32 cellular contexts compared by ENCODE assay signal in the genomic region with DNA sequence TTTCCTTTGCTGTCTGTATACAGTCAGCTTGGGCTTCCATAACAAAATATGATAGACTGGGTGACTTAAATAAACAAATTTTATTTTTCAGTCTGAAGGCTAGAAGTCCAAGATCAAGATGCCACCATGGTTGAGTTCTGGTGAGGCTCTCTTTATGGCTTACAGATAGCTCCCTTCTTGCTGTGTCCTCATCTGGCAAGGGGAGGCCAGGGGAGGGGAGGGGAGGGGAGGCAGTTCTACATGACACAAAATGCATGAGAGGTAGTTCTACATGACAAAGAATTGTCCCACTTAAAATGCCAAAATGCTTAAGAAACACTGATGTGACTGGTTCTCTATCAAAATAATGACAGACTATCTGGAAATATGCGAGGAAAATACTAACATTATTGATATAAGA.
A peak's percentile ranks its signal among the peaks of the same experiment; 100 is the strongest.
DNase-seq lines count a peak whose midpoint lies in the region; ATAC-seq, FAIRE-seq and TF ChIP-seq lines count a peak whose summit lies in the region.
"Had no signal": no experiment of that assay in that cellular context is flagged by ENCODE, and none has a peak within 500 bp of the region (broad histone marks: within the 10 kb centered on the region; RNA-seq: fewer than 3 reads in every experiment).

No MANE protein-coding gene starts in this region.

- H3K36me3 Mint-ChIP-seq in activated T-cell treated with anti-CD3 and anti-CD28 coated beads, Interleukin-2, amount 50 U/mL, for 72 hours (ENCODE audit: insufficient read depth in 2 of 2): peaks cover 0 to 3% of the 10 kb centered on the region in 2 donors
- H3K36me3 Mint-ChIP-seq in neural progenitor cell (no peaks in the 10 kb centered on the region), MCF 10A (ENCODE audit: insufficient read depth, unreplicated experiment) (no peaks in the 10 kb centered on the region)
- H3K36me3 Mint-ChIP-seq: naive thymus-derived CD8-positive, alpha-beta T cell had no signal

- peak overlapping the region; percentile 16 to 71 for H3K4me3 Mint-ChIP-seq in activated T-cell treated with anti-CD3 and anti-CD28 coated beads, Interleukin-2, amount 50 U/mL, for 72 hours
- H3K4me3 Mint-ChIP-seq in neural progenitor cell: no peak overlapping the region
- H3K4me3 Mint-ChIP-seq in MCF 10A (ENCODE audit: unreplicated experiment): no peak overlapping the region
- H3K4me3 Mint-ChIP-seq: activated CD4-positive, alpha-beta T cell treated with anti-CD3 and anti-CD28 coated beads, Interleukin-2, amount 10 ng/mL, durations not matched to agents 24 days and 14 days; IgD-negative memory B cell had no signal

- no peak for TF ChIP-seq POLR2A in endothelial cell of umbilical vein (IDR thresholded peaks at IDR 0.05; ENCODE audit: low read depth, low read length)

- H3K27ac Mint-ChIP-seq in activated T-cell treated with anti-CD3 and anti-CD28 coated beads, Interleukin-2, amount 50 U/mL, for 72 hours: peak overlapping the region; percentile 42
- H3K27ac Mint-ChIP-seq in neural progenitor cell (no peak overlapping the region), MCF 10A (ENCODE audit: low read depth, unreplicated experiment) (no peak overlapping the region)
- H3K27ac Mint-ChIP-seq: IgD-negative memory B cell had no signal

- peak overlapping the region; percentile 86 for H3K27ac ChIP-seq in HUES48 (ENCODE audit: low read depth, low read length)
- no peak overlapping the region for H3K27ac ChIP-seq in endothelial cell of umbilical vein (ENCODE audit: insufficient read depth, low read depth, low read length)
- no peak overlapping the region for H3K27ac ChIP-seq in neural progenitor cell
- H3K27ac ChIP-seq: adrenal gland, esophagus muscularis mucosa, lower lobe of right lung, sigmoid colon, stomach, vagina, VCaP had no signal

- H3K27me3 Mint-ChIP-seq in activated T-cell treated with anti-CD3 and anti-CD28 coated beads, Interleukin-2, amount 50 U/mL, for 72 hours (ENCODE audit: low read depth): no peaks in the 10 kb centered on the region
- H3K27me3 Mint-ChIP-seq in neural progenitor cell (ENCODE audit: insufficient read depth, low read depth) (no peaks in the 10 kb centered on the region), MCF 10A (ENCODE audit: insufficient read depth, unreplicated experiment) (no peaks in the 10 kb centered on the region)
- H3K27me3 Mint-ChIP-seq: activated CD4-positive, alpha-beta T cell treated with anti-CD3 and anti-CD28 coated beads, Interleukin-2, amount 10 ng/mL, durations not matched to agents 24 days and 14 days had no signal

- H4K20me1 ChIP-seq in endothelial cell of umbilical vein (replicated peaks; ENCODE audit: control insufficient read depth, extremely low read depth, insufficient read depth, low read length) (no peaks in the 10 kb centered on the region), neural progenitor cell (ENCODE audit: low read depth) (no peaks in the 10 kb centered on the region)

- peak overlapping the region; percentile 22; the same call in 1 of the 2 replicates for H3K9ac ChIP-seq in HUES48 (ENCODE audit: low read depth, low read length)
- H3K9ac ChIP-seq in endothelial cell of umbilical vein (replicated peaks; ENCODE audit: extremely low read depth, insufficient read depth, low read length): no peak overlapping the region
- H3K9ac ChIP-seq in neural progenitor cell: no peak overlapping the region

- TF ChIP-seq CTCF in endothelial cell of umbilical vein (IDR thresholded peaks at IDR 0.05; ENCODE audit: extremely low read depth in 1 of 2, insufficient read depth in 1 of 2, low read depth in 1 of 2, low read length in 2 of 2): no peak
- TF ChIP-seq CTCF in neural progenitor cell (IDR thresholded peaks at IDR 0.05): no peak
- no peak for TF ChIP-seq CTCF in MCF 10A (IDR thresholded peaks at IDR 0.05; ENCODE audit: unreplicated experiment)

- H3F3A ChIP-seq in neural progenitor cell (ENCODE audit: low read depth): no peaks in the 10 kb centered on the region

- H3K79me2 ChIP-seq in endothelial cell of umbilical vein (ENCODE audit: control insufficient read depth, insufficient read depth, low read length): no peaks in the 10 kb centered on the region
- no peaks in the 10 kb centered on the region for H3K79me2 ChIP-seq in neural progenitor cell (ENCODE audit: low read depth)

- no peaks in the 10 kb centered on the region for H3K27me3 ChIP-seq in HUES48 (ENCODE audit: control insufficient read depth, insufficient read depth, low read length)
- H3K27me3 ChIP-seq in endothelial cell of umbilical vein (ENCODE audit: control insufficient read depth in 2 of 2, insufficient read depth in 2 of 2, low read length in 2 of 2): no peaks in the 10 kb centered on the region
- no peaks in the 10 kb centered on the region for H3K27me3 ChIP-seq in neural progenitor cell
- H3K27me3 ChIP-seq: adrenal gland, BE2C, sigmoid colon, stomach, vagina had no signal

- intact Hi-C loops in endothelial cell of umbilical vein (cut with micrococcal nuclease) (no loop called here), MCF 10A (cut with micrococcal nuclease) (no loop called here)

- CTCF ChIA-PET in endothelial cell of umbilical vein (lab: Charles Lee): interaction anchor here (1.2 to 1.4 kb wide), 2 partner anchors 15 to 49 kb away, joined by 3 to 4 read pairs; no protein-coding TSS in a partner anchor
- CTCF ChIA-PET in MCF 10A (lab: Yijun Ruan, JAX): no interaction called here

- DNase-seq in activated T-cell treated with anti-CD3 and anti-CD28 coated beads, Interleukin-2, amount 50 U/mL, for 72 hours: no peak
- DNase-seq in activated T-cell treated with anti-CD3 and anti-CD28 coated beads, Interleukin-2, amount 50 U/mL, for 48 hours: no peak
- no peak for DNase-seq in endothelial cell of umbilical vein (ENCODE audit: low read depth, low spot score)
- DNase-seq in neural progenitor cell (ENCODE audit: low spot score): no peak
- DNase-seq in NCI-H2196 (lab: John Stamatoyannopoulos, UW; ENCODE audit: unreplicated experiment): no peak
- no peak for DNase-seq in MCF 10A (ENCODE audit: unreplicated experiment)
- DNase-seq in NK-92 treated with Interleukin-12 subunit alpha and Interleukin-12 subunit beta, amount 100 ng/mL, for 24 hours (lab: John Stamatoyannopoulos, UW): no peak
- DNase-seq: activated CD4-positive, alpha-beta T cell treated with anti-CD3 and anti-CD28 coated beads, Interleukin-2, amount 10 ng/mL, durations not matched to agents 24 days and 14 days; activated effector memory CD4-positive, alpha-beta T cell treated with Interleukin-2 at 50 U/mL for 16 hours; adrenal gland; BE2C; central memory CD4-positive, alpha-beta T cell; DMS 273 treated with DMSO at 0.1 percent for 48 hours; EL; foreskin fibroblast; lower lobe of right lung; NCI-H1048; NCI-H1694; NCI-H446 treated with DMSO at 0.1 percent for 48 hours; NCI-H774; sigmoid colon; stimulated activated CD4-positive, alpha-beta T cell treated with anti-CD3 and anti-CD28 coated beads, Interleukin-12 subunit alpha, Interleukin-12 subunit beta, amount 100 ng/mL, for 4 hours; stimulated activated CD4-positive, alpha-beta T cell treated with anti-CD3 and anti-CD28 coated beads, Interleukin-2, amount 100 ng/mL, for 48 hours; stomach; T-helper 9 cell had no signal

- peaks cover 11% of the 10 kb centered on the region for H3K4me1 Mint-ChIP-seq in activated T-cell treated with anti-CD3 and anti-CD28 coated beads, Interleukin-2, amount 50 U/mL, for 72 hours (ENCODE audit: low read depth)
- no peaks in the 10 kb centered on the region for H3K4me1 Mint-ChIP-seq in neural progenitor cell
- no peaks in the 10 kb centered on the region for H3K4me1 Mint-ChIP-seq in MCF 10A (ENCODE audit: insufficient read depth, unreplicated experiment)

- no peak for FAIRE-seq in endothelial cell of umbilical vein (lab: Jason Lieb, UNC)
- FAIRE-seq: GM18507 had no signal

- no peaks in the 10 kb centered on the region for H3K36me3 ChIP-seq in HUES48 (ENCODE audit: control insufficient read depth, insufficient read depth, low read length)
- no peaks in the 10 kb centered on the region for H3K36me3 ChIP-seq in endothelial cell of umbilical vein (ENCODE audit: control insufficient read depth in 2 of 2, extremely low read depth in 1 of 2, insufficient read depth in 2 of 2, low read length in 2 of 2)
- no peaks in the 10 kb centered on the region for H3K36me3 ChIP-seq in neural progenitor cell
- H3K36me3 ChIP-seq: adrenal gland, BE2C, esophagus muscularis mucosa, lower lobe of right lung, sigmoid colon, stomach, vagina had no signal

- BruUV-seq in endothelial cell of umbilical vein (replicated peaks; lab: Mats Ljungman, UMichigan) (no TSS peak), MCF 10A (replicated peaks; lab: Mats Ljungman, UMichigan) (no TSS peak)

- no peak overlapping the region for H2AFZ ChIP-seq in endothelial cell of umbilical vein (ENCODE audit: low read depth, low read length)
- H2AFZ ChIP-seq in neural progenitor cell (replicated peaks): peak overlapping the region; percentile 70

- no peaks in the 10 kb centered on the region for H3K9me3 Mint-ChIP-seq in activated T-cell treated with anti-CD3 and anti-CD28 coated beads, Interleukin-2, amount 50 U/mL, for 72 hours
- peaks cover 2% of the 10 kb centered on the region for H3K9me3 Mint-ChIP-seq in neural progenitor cell
- H3K9me3 Mint-ChIP-seq in MCF 10A (ENCODE audit: unreplicated experiment): no peaks in the 10 kb centered on the region

- no peaks in the 10 kb centered on the region for H3K9me3 ChIP-seq in HUES48 (ENCODE audit: control insufficient read depth, insufficient read depth, low read length)
- no peaks in the 10 kb centered on the region for H3K9me3 ChIP-seq in endothelial cell of umbilical vein (replicated peaks; ENCODE audit: control insufficient read depth, insufficient read depth, low read length)
- H3K9me3 ChIP-seq in neural progenitor cell (ENCODE audit: low read depth): no peaks in the 10 kb centered on the region
- H3K9me3 ChIP-seq: adrenal gland, BE2C, esophagus muscularis mucosa, lower lobe of right lung, sigmoid colon, vagina had no signal

- no peak for ATAC-seq in activated T-cell treated with anti-CD3 and anti-CD28 coated beads, Interleukin-2, amount 50 U/mL, for 72 hours (replicated peaks in 1 of 2)
- ATAC-seq: lower lobe of right lung had no signal

- POLR2A ChIA-PET in endothelial cell of umbilical vein (lab: Charles Lee): no interaction called here
- POLR2A ChIA-PET in MCF 10A (lab: Yijun Ruan, JAX): no interaction called here

- H3K4me1 ChIP-seq in HUES48 (ENCODE audit: control insufficient read depth, insufficient read depth, low read length): peaks cover 19% of the 10 kb centered on the region
- H3K4me1 ChIP-seq in endothelial cell of umbilical vein (ENCODE audit: control insufficient read depth, extremely low read depth, insufficient read depth, low read length): peaks cover 11% of the 10 kb centered on the region
- H3K4me1 ChIP-seq in neural progenitor cell: no peaks in the 10 kb centered on the region
- H3K4me1 ChIP-seq: adrenal gland, BE2C, esophagus muscularis mucosa, lower lobe of right lung, sigmoid colon, stomach, vagina had no signal

- H3K4me2 ChIP-seq in endothelial cell of umbilical vein (ENCODE audit: insufficient read depth, low read length) (peak overlapping the region; percentile 64), neural progenitor cell (no peak overlapping the region)

- peak overlapping the region; percentile 6; the same call in 1 of the 2 replicates for H3K4me3 ChIP-seq in HUES48 (ENCODE audit: low read depth, low read length)
- no peak overlapping the region for H3K4me3 ChIP-seq in endothelial cell of umbilical vein (replicated peaks in 1 of 3; ENCODE audit: insufficient read depth in 1 of 3, low read depth in 1 of 3, low read length in 3 of 3)
- H3K4me3 ChIP-seq in neural progenitor cell: no peak overlapping the region
- H3K4me3 ChIP-seq: adrenal gland, esophagus muscularis mucosa, lower lobe of right lung, sigmoid colon, stomach, vagina had no signal

- H3K9me1 ChIP-seq in endothelial cell of umbilical vein (replicated peaks; ENCODE audit: control insufficient read depth, extremely low read depth, insufficient read depth, low read length): no peaks in the 10 kb centered on the region

- dilution Hi-C loops in endothelial cell of umbilical vein (cut with MboI; ENCODE audit: extremely low pct_ligation_motif_present, low sequenced_read_pairs): no loop called here

Comparison
In these comparisons a context has a peak if more than half of its experiments do, and no peak if none do; other contexts are left out.
1. H3K4me3 Mint-ChIP-seq: peak in activated T-cell treated with anti-CD3 and anti-CD28 coated beads, Interleukin-2, amount 50 U/mL, for 72 hours (2 of 2); none in neural progenitor cell (single experiment) and MCF 10A (single experiment).